In the genomic region with DNA sequence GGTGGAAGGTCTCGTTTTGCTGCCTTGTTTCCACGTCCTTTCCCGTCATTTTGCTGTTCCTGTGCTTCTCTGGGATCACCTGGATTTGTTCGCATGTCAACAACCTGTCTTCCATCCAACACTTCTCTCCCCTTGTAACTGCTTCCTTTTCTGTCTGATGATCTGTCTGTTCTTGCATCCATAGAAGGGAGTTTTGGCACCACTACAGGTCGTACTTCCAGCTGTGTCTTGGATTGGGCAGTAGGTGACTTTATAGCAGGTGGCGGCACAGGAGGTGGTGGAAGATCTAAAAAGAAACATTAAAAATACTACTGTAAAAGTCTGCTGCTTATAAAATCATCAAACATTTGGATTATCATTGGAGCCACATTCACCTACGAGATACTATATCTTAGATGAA, we compare ENCODE assay signal across 3 cellular contexts.
"Had no signal": no experiment of that assay in that cellular context is flagged by ENCODE, and none has a peak within 500 bp of the region (broad histone marks: within the 10 kb centered on the region; RNA-seq: fewer than 3 reads in every experiment).

No MANE protein-coding gene starts in this region.

- DNase-seq: GDM1, GF-D8 had no signal

- ATAC-seq: GM12878 had no signal
